ENCODE assay signal across 1 cellular context in the genomic region with DNA sequence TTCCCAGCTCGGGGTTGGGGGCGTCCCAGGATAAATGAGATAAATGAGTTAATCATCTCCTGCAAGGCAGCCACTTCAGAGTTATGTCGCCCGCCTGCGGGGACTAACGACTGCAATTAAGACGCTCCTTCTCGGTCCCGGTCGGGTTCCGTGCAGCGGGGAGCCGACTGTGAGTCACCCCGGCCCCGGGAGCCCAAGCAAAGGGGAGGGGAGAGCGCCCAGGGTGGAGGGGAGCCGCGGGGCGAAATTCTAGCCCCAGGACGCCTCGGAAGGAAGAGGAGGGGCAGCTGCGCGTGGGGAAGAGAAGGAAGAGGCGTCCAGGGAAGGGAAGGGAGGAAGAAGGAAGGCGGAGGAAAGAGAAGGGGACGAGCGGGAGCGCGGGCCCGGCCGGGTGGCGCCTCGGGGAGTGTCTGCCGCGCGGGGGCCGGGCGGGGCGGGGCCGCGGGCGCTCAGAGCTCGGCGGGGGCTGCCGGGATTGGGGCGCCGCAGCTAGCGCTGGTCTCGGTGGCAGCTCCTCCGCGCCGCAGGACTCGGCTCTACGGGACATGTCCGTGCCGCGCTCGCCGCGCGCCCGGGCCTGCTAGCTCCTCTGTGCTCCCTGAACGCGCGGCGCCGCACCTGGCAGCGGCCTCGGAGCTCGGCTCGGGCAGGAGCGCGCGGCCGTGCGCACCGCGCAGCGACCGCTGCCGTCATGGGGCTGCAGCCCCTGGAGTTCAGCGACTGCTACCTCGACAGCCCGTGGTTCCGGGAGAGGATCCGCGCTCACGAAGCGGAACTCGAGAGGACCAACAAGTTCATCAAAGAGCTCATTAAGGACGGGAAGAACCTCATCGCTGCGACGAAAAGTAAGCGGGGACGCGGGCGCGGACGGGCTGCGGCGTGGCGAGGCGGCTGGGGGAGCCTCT.
A peak's percentile ranks its signal among the peaks of the same experiment; 100 is the strongest.
TF ChIP-seq lines count a peak whose summit lies in the region.

A gene with protein sequence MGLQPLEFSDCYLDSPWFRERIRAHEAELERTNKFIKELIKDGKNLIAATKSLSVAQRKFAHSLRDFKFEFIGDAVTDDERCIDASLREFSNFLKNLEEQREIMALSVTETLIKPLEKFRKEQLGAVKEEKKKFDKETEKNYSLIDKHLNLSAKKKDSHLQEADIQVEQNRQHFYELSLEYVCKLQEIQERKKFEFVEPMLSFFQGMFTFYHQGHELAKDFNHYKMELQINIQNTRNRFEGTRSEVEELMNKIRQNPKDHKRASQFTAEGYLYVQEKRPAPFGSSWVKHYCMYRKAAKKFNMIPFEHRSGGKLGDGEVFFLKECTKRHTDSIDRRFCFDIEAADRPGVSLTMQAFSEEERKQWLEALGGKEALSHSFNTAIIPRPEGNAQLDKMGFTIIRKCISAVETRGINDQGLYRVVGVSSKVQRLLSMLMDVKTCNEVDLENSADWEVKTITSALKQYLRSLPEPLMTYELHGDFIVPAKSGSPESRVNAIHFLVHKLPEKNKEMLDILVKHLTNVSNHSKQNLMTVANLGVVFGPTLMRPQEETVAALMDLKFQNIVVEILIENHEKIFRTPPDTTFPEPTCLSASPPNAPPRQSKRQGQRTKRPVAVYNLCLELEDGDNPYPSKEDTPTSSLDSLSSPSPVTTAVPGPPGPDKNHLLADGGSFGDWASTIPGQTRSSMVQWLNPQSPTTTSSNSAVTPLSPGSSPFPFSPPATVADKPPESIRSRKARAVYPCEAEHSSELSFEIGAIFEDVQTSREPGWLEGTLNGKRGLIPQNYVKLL (plus strand): TSS at position 478 of the 905 bp plus-strand sequence. CDS start 214 bp downstream, at position 692.

TF ChIP-seq in H1, 55 proteins besides CTCF, POLR2A, EP300 and RAD21 (continued from another document):
- TF ChIP-seq POLR2AphosphoS5 (IDR thresholded peaks at IDR 0.05; ENCODE audit: low read depth, low read length) = no peak
- TF ChIP-seq NANOG (IDR thresholded peaks at IDR 0.05; ENCODE audit: insufficient read depth, low read depth, low read length, poor library complexity, severe bottlenecking) = peak; percentile 12
- TF ChIP-seq TBP (IDR thresholded peaks at IDR 0.05; ENCODE audit: low read depth, low read length) = no peak
- TF ChIP-seq SP2 (IDR thresholded peaks at IDR 0.05; ENCODE audit: low read length) = no peak
- TF ChIP-seq FOSL1 (IDR thresholded peaks at IDR 0.05; ENCODE audit: insufficient read depth, low read depth, low read length) = no peak
- TF ChIP-seq HDAC2 (IDR thresholded peaks at IDR 0.05; ENCODE audit: borderline replicate concordance in 1 of 2, low read depth in 2 of 2, low read length in 2 of 2) = 0 out of 4 replicates have a peak, but pooled peaks of 1 of the 2 experiments have one; percentile 21
- TF ChIP-seq, protein P1, sequence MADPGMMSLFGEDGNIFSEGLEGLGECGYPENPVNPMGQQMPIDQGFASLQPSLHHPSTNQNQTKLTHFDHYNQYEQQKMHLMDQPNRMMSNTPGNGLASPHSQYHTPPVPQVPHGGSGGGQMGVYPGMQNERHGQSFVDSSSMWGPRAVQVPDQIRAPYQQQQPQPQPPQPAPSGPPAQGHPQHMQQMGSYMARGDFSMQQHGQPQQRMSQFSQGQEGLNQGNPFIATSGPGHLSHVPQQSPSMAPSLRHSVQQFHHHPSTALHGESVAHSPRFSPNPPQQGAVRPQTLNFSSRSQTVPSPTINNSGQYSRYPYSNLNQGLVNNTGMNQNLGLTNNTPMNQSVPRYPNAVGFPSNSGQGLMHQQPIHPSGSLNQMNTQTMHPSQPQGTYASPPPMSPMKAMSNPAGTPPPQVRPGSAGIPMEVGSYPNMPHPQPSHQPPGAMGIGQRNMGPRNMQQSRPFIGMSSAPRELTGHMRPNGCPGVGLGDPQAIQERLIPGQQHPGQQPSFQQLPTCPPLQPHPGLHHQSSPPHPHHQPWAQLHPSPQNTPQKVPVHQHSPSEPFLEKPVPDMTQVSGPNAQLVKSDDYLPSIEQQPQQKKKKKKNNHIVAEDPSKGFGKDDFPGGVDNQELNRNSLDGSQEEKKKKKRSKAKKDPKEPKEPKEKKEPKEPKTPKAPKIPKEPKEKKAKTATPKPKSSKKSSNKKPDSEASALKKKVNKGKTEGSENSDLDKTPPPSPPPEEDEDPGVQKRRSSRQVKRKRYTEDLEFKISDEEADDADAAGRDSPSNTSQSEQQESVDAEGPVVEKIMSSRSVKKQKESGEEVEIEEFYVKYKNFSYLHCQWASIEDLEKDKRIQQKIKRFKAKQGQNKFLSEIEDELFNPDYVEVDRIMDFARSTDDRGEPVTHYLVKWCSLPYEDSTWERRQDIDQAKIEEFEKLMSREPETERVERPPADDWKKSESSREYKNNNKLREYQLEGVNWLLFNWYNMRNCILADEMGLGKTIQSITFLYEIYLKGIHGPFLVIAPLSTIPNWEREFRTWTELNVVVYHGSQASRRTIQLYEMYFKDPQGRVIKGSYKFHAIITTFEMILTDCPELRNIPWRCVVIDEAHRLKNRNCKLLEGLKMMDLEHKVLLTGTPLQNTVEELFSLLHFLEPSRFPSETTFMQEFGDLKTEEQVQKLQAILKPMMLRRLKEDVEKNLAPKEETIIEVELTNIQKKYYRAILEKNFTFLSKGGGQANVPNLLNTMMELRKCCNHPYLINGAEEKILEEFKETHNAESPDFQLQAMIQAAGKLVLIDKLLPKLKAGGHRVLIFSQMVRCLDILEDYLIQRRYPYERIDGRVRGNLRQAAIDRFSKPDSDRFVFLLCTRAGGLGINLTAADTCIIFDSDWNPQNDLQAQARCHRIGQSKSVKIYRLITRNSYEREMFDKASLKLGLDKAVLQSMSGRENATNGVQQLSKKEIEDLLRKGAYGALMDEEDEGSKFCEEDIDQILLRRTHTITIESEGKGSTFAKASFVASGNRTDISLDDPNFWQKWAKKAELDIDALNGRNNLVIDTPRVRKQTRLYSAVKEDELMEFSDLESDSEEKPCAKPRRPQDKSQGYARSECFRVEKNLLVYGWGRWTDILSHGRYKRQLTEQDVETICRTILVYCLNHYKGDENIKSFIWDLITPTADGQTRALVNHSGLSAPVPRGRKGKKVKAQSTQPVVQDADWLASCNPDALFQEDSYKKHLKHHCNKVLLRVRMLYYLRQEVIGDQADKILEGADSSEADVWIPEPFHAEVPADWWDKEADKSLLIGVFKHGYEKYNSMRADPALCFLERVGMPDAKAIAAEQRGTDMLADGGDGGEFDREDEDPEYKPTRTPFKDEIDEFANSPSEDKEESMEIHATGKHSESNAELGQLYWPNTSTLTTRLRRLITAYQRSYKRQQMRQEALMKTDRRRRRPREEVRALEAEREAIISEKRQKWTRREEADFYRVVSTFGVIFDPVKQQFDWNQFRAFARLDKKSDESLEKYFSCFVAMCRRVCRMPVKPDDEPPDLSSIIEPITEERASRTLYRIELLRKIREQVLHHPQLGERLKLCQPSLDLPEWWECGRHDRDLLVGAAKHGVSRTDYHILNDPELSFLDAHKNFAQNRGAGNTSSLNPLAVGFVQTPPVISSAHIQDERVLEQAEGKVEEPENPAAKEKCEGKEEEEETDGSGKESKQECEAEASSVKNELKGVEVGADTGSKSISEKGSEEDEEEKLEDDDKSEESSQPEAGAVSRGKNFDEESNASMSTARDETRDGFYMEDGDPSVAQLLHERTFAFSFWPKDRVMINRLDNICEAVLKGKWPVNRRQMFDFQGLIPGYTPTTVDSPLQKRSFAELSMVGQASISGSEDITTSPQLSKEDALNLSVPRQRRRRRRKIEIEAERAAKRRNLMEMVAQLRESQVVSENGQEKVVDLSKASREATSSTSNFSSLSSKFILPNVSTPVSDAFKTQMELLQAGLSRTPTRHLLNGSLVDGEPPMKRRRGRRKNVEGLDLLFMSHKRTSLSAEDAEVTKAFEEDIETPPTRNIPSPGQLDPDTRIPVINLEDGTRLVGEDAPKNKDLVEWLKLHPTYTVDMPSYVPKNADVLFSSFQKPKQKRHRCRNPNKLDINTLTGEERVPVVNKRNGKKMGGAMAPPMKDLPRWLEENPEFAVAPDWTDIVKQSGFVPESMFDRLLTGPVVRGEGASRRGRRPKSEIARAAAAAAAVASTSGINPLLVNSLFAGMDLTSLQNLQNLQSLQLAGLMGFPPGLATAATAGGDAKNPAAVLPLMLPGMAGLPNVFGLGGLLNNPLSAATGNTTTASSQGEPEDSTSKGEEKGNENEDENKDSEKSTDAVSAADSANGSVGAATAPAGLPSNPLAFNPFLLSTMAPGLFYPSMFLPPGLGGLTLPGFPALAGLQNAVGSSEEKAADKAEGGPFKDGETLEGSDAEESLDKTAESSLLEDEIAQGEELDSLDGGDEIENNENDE (IDR thresholded peaks at IDR 0.05; ENCODE audit: insufficient replicate concordance, low read length) = no peak
- TF ChIP-seq TAF7 (optimal IDR thresholded peaks at IDR 0.05; ENCODE audit: borderline replicate concordance, low read depth, low read length) = no peak
- no peak for TF ChIP-seq SRF (IDR thresholded peaks at IDR 0.05; ENCODE audit: low read depth, low read length)
- peak; percentile 45; the same call in 1 of the 2 replicates for TF ChIP-seq JUND (IDR thresholded peaks at IDR 0.05; ENCODE audit: low read length)
- TF ChIP-seq ASH2L (IDR thresholded peaks at IDR 0.05; ENCODE audit: low read length) = peak; percentile 67
- no peak for TF ChIP-seq RNF2 (IDR thresholded peaks at IDR 0.05; ENCODE audit: borderline replicate concordance, low read depth, low read length, missing control alignments, poor library complexity, severe bottlenecking)
- no peak for TF ChIP-seq CBX8 (IDR thresholded peaks at IDR 0.05; ENCODE audit: borderline replicate concordance, low read depth, low read length)
- TF ChIP-seq RXRA (IDR thresholded peaks at IDR 0.05; ENCODE audit: insufficient read depth, low read depth, low read length) = no peak
- TF ChIP-seq KDM5A (IDR thresholded peaks at IDR 0.05; ENCODE audit: low read length) = no peak
- TF ChIP-seq, protein P2, sequence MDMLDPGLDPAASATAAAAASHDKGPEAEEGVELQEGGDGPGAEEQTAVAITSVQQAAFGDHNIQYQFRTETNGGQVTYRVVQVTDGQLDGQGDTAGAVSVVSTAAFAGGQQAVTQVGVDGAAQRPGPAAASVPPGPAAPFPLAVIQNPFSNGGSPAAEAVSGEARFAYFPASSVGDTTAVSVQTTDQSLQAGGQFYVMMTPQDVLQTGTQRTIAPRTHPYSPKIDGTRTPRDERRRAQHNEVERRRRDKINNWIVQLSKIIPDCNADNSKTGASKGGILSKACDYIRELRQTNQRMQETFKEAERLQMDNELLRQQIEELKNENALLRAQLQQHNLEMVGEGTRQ (IDR thresholded peaks at IDR 0.05; ENCODE audit: low read length) = no peak
- TF ChIP-seq JUN (IDR thresholded peaks at IDR 0.05; ENCODE audit: low read depth, low read length) = no peak
- 0 out of 2 replicates have a peak, but pooled peaks have one; percentile 16 for TF ChIP-seq EGR1 (IDR thresholded peaks at IDR 0.05; ENCODE audit: borderline replicate concordance, low read depth, low read length)
- no peak for TF ChIP-seq SP4 (IDR thresholded peaks at IDR 0.05; ENCODE audit: low read length)
- TF ChIP-seq NRF1 (IDR thresholded peaks at IDR 0.05; ENCODE audit: low read depth, low read length) = no peak
- no peak for TF ChIP-seq GTF2F1 (IDR thresholded peaks at IDR 0.05; ENCODE audit: borderline replicate concordance, low read depth, low read length)
- peak; percentile 70 for TF ChIP-seq KDM4A (IDR thresholded peaks at IDR 0.05; ENCODE audit: low read depth, low read length, severe bottlenecking)
- no peak for TF ChIP-seq SAP30 (IDR thresholded peaks at IDR 0.05; ENCODE audit: insufficient read depth, insufficient replicate concordance, low read length)
- no peak for TF ChIP-seq GABPA (IDR thresholded peaks at IDR 0.05; ENCODE audit: borderline replicate concordance, insufficient read depth, low read length)
- TF ChIP-seq EZH2 (IDR thresholded peaks at IDR 0.05; ENCODE audit: low read depth, low read length, severe bottlenecking) = peak; percentile 38
- no peak for TF ChIP-seq KDM1A (IDR thresholded peaks at IDR 0.05; ENCODE audit: borderline replicate concordance, low read length)
- TF ChIP-seq CBX5 (IDR thresholded peaks at IDR 0.05; ENCODE audit: low read depth, low read length) = no peak
- TF ChIP-seq ZNF274 (IDR thresholded peaks at IDR 0.05; ENCODE audit: borderline replicate concordance, extremely low read depth, low read length) = no peak
- no peak for TF ChIP-seq POU5F1 (IDR thresholded peaks at IDR 0.05; ENCODE audit: low read depth, low read length)
- TF ChIP-seq, protein P3, sequence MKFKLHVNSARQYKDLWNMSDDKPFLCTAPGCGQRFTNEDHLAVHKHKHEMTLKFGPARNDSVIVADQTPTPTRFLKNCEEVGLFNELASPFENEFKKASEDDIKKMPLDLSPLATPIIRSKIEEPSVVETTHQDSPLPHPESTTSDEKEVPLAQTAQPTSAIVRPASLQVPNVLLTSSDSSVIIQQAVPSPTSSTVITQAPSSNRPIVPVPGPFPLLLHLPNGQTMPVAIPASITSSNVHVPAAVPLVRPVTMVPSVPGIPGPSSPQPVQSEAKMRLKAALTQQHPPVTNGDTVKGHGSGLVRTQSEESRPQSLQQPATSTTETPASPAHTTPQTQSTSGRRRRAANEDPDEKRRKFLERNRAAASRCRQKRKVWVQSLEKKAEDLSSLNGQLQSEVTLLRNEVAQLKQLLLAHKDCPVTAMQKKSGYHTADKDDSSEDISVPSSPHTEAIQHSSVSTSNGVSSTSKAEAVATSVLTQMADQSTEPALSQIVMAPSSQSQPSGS (IDR thresholded peaks at IDR 0.05; ENCODE audit: low read length) = no peak
- no peak for TF ChIP-seq CHD2 (IDR thresholded peaks at IDR 0.05; ENCODE audit: low read length)
- TF ChIP-seq SIN3A (conservative IDR thresholded peaks at IDR 0.05 in 1 of 2, IDR thresholded peaks at IDR 0.05 in 1 of 2; ENCODE audit: low read depth in 1 of 2, low read length in 2 of 2) = no peak
- TF ChIP-seq SIX5 (IDR thresholded peaks at IDR 0.05; ENCODE audit: low read depth, low read length) = no peak
- TF ChIP-seq HDAC6 (IDR thresholded peaks at IDR 0.05; ENCODE audit: low read depth, low read length) = no peak
